ENCODE assay signal across 8 cellular contexts in genomic region chr12:82685721-82686222, GRCh38. TPM values are rescaled to one million over a fixed set of nuclear protein-coding genes. Genes with fewer than 3 reads are reported as not detected.
DNase-seq lines count a peak whose midpoint lies in the region; ATAC-seq, FAIRE-seq and TF ChIP-seq lines count a peak whose summit lies in the region.

No MANE protein-coding gene starts in this region.

- no TSS peak for BruUV-seq in mammary epithelial cell (replicated peaks; lab: Mats Ljungman, UMichigan)

- peak; percentile 86 for DNase-seq in AG08395 (ENCODE audit: low spot score)
- DNase-seq in NCI-H2196 (lab: John Stamatoyannopoulos, UW; ENCODE audit: unreplicated experiment): peak; percentile 91
- DNase-seq in WERI-Rb-1: peak; percentile 95
- peak; percentile 87 for DNase-seq in mammary epithelial cell
- peak; percentile 91 for DNase-seq in iPS-NIHi7 (ENCODE audit: extremely low spot score)
- DNase-seq in small intestine: peak; percentile 95

- CTCF ChIA-PET in mammary epithelial cell (lab: Charles Lee; ENCODE audit: low non-redundant PET): interaction anchor here (0.5 to 1.6 kb wide), 9 partner anchors 31 to 1821 kb away, joined by 3 to 8 read pairs (median 5); no protein-coding TSS in a partner anchor

- H3K9ac ChIP-seq in mammary epithelial cell (ENCODE audit: insufficient read depth, low read length): peak overlapping the region; percentile 83

- peak overlapping the region; percentile 95 for H3K4me2 ChIP-seq in mammary epithelial cell (ENCODE audit: insufficient read depth, low read depth, low read length)

- WGBS in mammary epithelial cell (ENCODE audit: low coverage, missing lambda C conversion rate): 0% methylated on average over 13 of the region's 16 CpGs
- 0 to 1% (median 1%) methylated on average over 16 of the region's 16 CpGs for WGBS in small intestine, 3 donors

- H3K4me1 ChIP-seq in mammary epithelial cell (ENCODE audit: insufficient read depth, low read length) (peaks cover 13% of the 10 kb centered on the region), small intestine (ENCODE audit: control insufficient read depth in 2 of 2, insufficient read depth in 1 of 2, low read depth in 1 of 2, low read length in 1 of 2) (peaks cover 0 to 2% of the 10 kb centered on the region in 2 donors)

- in situ Hi-C loops in mammary epithelial cell (cut with MboI; ENCODE audit: low sequenced_read_pairs in 2 of 2): no loop called here

- no peaks in the 10 kb centered on the region for H4K20me1 ChIP-seq in mammary epithelial cell (ENCODE audit: insufficient read depth, low read length)

- H3K79me2 ChIP-seq in mammary epithelial cell (ENCODE audit: insufficient read depth, low read length): peaks cover 4% of the 10 kb centered on the region

- TF ChIP-seq CTCF in WERI-Rb-1 (IDR thresholded peaks at IDR 0.05; ENCODE audit: low read depth, low read length) (peak; percentile 89), mammary epithelial cell (conservative IDR thresholded peaks at IDR 0.05 in 1 of 2, IDR thresholded peaks at IDR 0.05 in 1 of 2; ENCODE audit: extremely low read depth in 1 of 2, insufficient read depth in 1 of 2, low read depth in 1 of 2, low read length in 2 of 2) (peak; percentile 68 to 94)

- peak overlapping the region; percentile 93 for H2AFZ ChIP-seq in mammary epithelial cell (ENCODE audit: low read depth, low read length)

- H3K27ac ChIP-seq in WERI-Rb-1: no peak overlapping the region
- peak overlapping the region; percentile 81 for H3K27ac ChIP-seq in mammary epithelial cell (ENCODE audit: insufficient read depth, low read depth, low read length)
- H3K27ac ChIP-seq in small intestine (ENCODE audit: low read depth in 1 of 2, low read length in 1 of 2): peak overlapping the region; percentile 96 to 98

- peak; percentile 69 for ATAC-seq in GM18907 (IDR thresholded peaks at IDR 0.05; ENCODE audit: unreplicated experiment)
- ATAC-seq in HG03139 (IDR thresholded peaks at IDR 0.05; ENCODE audit: unreplicated experiment): peak; percentile 54

- dilution Hi-C loops in mammary epithelial cell (cut with HindIII; ENCODE audit: low sequenced_read_pairs): no loop called here

- H3K4me3 ChIP-seq in WERI-Rb-1 (ENCODE audit: low read depth, low read length) (peak overlapping the region; percentile 76), mammary epithelial cell (replicated peaks in 1 of 3; ENCODE audit: insufficient read depth in 1 of 3, low read depth in 2 of 3, low read length in 3 of 3) (peak overlapping the region; percentile 58 to 99 (median 72)), small intestine (ENCODE audit: low read depth in 1 of 2, low read length in 2 of 2) (peak overlapping the region; percentile 64 to 80)

- no peak for FAIRE-seq in small intestine (lab: Jason Lieb, UNC)

- H3K27me3 ChIP-seq in WERI-Rb-1 (ENCODE audit: insufficient read depth, low read depth, severe bottlenecking) (no peaks in the 10 kb centered on the region), mammary epithelial cell (ENCODE audit: insufficient read depth, low read length) (no peaks in the 10 kb centered on the region), small intestine (ENCODE audit: control insufficient read depth in 2 of 2, insufficient read depth in 2 of 2, low read length in 2 of 2) (no peaks in the 10 kb centered on the region)

- intact Hi-C loops in mammary epithelial cell (cut with micrococcal nuclease): loop anchor here (1.0 to 10.0 kb wide), 10 partner anchors 55 to 1817 kb away; no protein-coding TSS in a partner anchor

- H3K36me3 ChIP-seq in WERI-Rb-1: no peaks in the 10 kb centered on the region
- no peaks in the 10 kb centered on the region for H3K36me3 ChIP-seq in mammary epithelial cell (ENCODE audit: insufficient read depth, low read length)
- no peaks in the 10 kb centered on the region for H3K36me3 ChIP-seq in small intestine (ENCODE audit: control insufficient read depth in 2 of 2, insufficient read depth in 2 of 2, low read length in 2 of 2)

- H3K9me3 ChIP-seq in WERI-Rb-1 (ENCODE audit: severe bottlenecking) (no peaks in the 10 kb centered on the region), mammary epithelial cell (replicated peaks; ENCODE audit: insufficient read depth, low read length) (no peaks in the 10 kb centered on the region), small intestine (ENCODE audit: control insufficient read depth, low read depth) (no peaks in the 10 kb centered on the region)

RNA-seq across cellular contexts. Expression of gene TMTC2, which starts 0.9 kb away (rescaled TPM):
- 10 to 100 TPM in 1 of 2 donors, 1 to 10 TPM in 1; 7.3 to 23.8 TPM for total RNA-seq in mammary epithelial cell
- polyA plus RNA-seq in mammary epithelial cell (2.7 TPM), small intestine (1 to 10 TPM; 1.1 to 4.3 (median 1.1) TPM)
- polyA minus RNA-seq in mammary epithelial cell: 17.6 TPM
